25 cellular contexts compared by ENCODE assay signal in the genomic region with DNA sequence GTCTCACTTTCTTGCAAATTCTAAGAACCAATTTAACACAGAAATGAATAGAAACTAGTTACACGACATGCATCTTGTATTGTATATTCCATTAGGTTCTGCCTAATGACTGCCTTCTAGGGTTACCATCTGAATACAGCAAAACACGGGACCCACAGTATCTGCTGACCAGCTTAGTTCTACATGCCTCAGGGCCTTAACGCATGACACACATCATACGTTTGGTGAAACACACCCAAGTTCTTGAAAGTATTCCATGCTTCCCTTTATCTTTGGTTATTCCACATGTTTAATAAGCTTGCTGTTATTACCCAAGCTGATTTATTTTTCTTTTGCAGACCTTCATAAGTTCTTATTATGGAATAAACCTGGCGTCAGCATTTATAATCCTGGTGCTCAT.
"Had no signal": no experiment of that assay in that cellular context is flagged by ENCODE, and none has a peak within 500 bp of the region (broad histone marks: within the 10 kb centered on the region; RNA-seq: fewer than 3 reads in every experiment).

No MANE protein-coding gene starts in this region.

- H3K4me3 ChIP-seq: neural progenitor cell, ovary, psoas muscle, right lobe of liver, sigmoid colon, suprapubic skin, testis, tibial nerve, upper lobe of right lung, uterus had no signal

- H2AFZ ChIP-seq: neural progenitor cell, parathyroid adenoma had no signal

- H3K36me3 ChIP-seq: neural progenitor cell, ovary, right lobe of liver, uterus had no signal

- H3K27ac ChIP-seq: neural progenitor cell, ovary, parathyroid adenoma, psoas muscle, right lobe of liver, sigmoid colon, suprapubic skin, testis, tibial nerve, upper lobe of right lung, uterus had no signal

- H3K4me2 ChIP-seq: neural progenitor cell had no signal

- FAIRE-seq: small intestine had no signal

- DNase-seq: naive thymus-derived CD4-positive, alpha-beta T cell; natural killer cell; occipital lobe; ovary; posterior cingulate gyrus; psoas muscle; right cardiac atrium; right lobe of liver; sigmoid colon; small intestine; stimulated activated CD4-positive, alpha-beta T cell treated with anti-CD3 and anti-CD28 coated beads, Interleukin-15, amount 100 ng/mL, for 24 hours; stimulated activated CD4-positive, alpha-beta T cell treated with anti-CD3 and anti-CD28 coated beads, Interleukin-2, amount 100 ng/mL, for 24 hours; stimulated activated CD4-positive, alpha-beta T cell treated with anti-CD3 and anti-CD28 coated beads, Interleukin-2, amount 100 ng/mL, for 48 hours; stimulated activated CD4-positive, alpha-beta T cell treated with anti-CD3 and anti-CD28 coated beads, Interleukin-4, amount 100 ng/mL, for 24 hours; stimulated activated naive CD4-positive, alpha-beta T cell; stimulated activated naive CD8-positive, alpha-beta T cell treated with anti-CD3 and anti-CD28 coated beads, Interleukin-15, amount 100 ng/mL, for 72 hours; stimulated activated naive CD8-positive, alpha-beta T cell treated with anti-CD3 and anti-CD28 coated beads, Interleukin-15, Interleukin-2, amounts not matched to agents 100 U/mL and 50 U/mL, for 24 hours; substantia nigra; testis; upper lobe of right lung; uterus had no signal

- H3K27me3 ChIP-seq: neural progenitor cell, ovary, right lobe of liver, sigmoid colon, suprapubic skin, testis, tibial nerve, upper lobe of right lung, uterus had no signal

- H3K9ac ChIP-seq: neural progenitor cell, parathyroid adenoma had no signal

- H3K4me1 ChIP-seq: neural progenitor cell, parathyroid adenoma, psoas muscle, sigmoid colon, testis, upper lobe of right lung, uterus had no signal

- H3K79me2 ChIP-seq: parathyroid adenoma had no signal

- H3K9me3 ChIP-seq: ovary, psoas muscle, right lobe of liver, sigmoid colon, suprapubic skin, testis, tibial nerve, upper lobe of right lung, uterus had no signal
